In genomic region chr21:34017127-34017961, GRCh38 we compare ENCODE assay signal across 12 cellular contexts.
DNase-seq lines count a peak whose midpoint lies in the region; ATAC-seq and FAIRE-seq lines count a peak whose summit lies in the region.
"Had no signal": no experiment of that assay in that cellular context is flagged by ENCODE, and none has a peak within 500 bp of the region (broad histone marks: within the 10 kb centered on the region; RNA-seq: fewer than 3 reads in every experiment).

No MANE protein-coding gene starts in this region.

- peak; percentile 36 for ATAC-seq in GM19043 (IDR thresholded peaks at IDR 0.05; ENCODE audit: low read depth, unreplicated experiment)
- peak; percentile 41 for ATAC-seq in HG02885 (IDR thresholded peaks at IDR 0.05; ENCODE audit: poor library complexity, unreplicated experiment)

- peak; percentile 51 for DNase-seq in CD1c-positive myeloid dendritic cell (ENCODE audit: extremely low spot score)
- peak; percentile 90 for DNase-seq in amniotic epithelial cell (ENCODE audit: low read depth)
- no peak for DNase-seq in urothelium cell line (ENCODE audit: low spot score)
- DNase-seq in globus pallidus (ENCODE audit: low spot score): no peak
- no peak for DNase-seq in activated CD4-positive, CD25-positive, alpha-beta regulatory T cell (lab: John Stamatoyannopoulos, UW)
- DNase-seq in activated T-cell treated with anti-CD3 and anti-CD28 coated beads, Interleukin-2, amount 50 U/mL, for 1 hour: no peak
- DNase-seq: activated T-cell treated with anti-CD3 and anti-CD28 coated beads, Interleukin-2, amount 50 U/mL, for 72 hours; dermis blood vessel endothelial cell; hippocampal formation; T1000 had no signal

- FAIRE-seq in urothelium cell line (lab: Jason Lieb, UNC): no peak

Comparison
In these comparisons a context has a peak if more than half of its experiments do, and no peak if none do; other contexts are left out.
1. DNase-seq: peak in CD1c-positive myeloid dendritic cell (single experiment) and amniotic epithelial cell (single experiment); none in urothelium cell line (single experiment), globus pallidus (single experiment), activated CD4-positive, CD25-positive, alpha-beta regulatory T cell (0 of 4) and activated T-cell treated with anti-CD3 and anti-CD28 coated beads, Interleukin-2, amount 50 U/mL, for 1 hour (single experiment).